1 cellular context compared by ENCODE assay signal in the genomic region with DNA sequence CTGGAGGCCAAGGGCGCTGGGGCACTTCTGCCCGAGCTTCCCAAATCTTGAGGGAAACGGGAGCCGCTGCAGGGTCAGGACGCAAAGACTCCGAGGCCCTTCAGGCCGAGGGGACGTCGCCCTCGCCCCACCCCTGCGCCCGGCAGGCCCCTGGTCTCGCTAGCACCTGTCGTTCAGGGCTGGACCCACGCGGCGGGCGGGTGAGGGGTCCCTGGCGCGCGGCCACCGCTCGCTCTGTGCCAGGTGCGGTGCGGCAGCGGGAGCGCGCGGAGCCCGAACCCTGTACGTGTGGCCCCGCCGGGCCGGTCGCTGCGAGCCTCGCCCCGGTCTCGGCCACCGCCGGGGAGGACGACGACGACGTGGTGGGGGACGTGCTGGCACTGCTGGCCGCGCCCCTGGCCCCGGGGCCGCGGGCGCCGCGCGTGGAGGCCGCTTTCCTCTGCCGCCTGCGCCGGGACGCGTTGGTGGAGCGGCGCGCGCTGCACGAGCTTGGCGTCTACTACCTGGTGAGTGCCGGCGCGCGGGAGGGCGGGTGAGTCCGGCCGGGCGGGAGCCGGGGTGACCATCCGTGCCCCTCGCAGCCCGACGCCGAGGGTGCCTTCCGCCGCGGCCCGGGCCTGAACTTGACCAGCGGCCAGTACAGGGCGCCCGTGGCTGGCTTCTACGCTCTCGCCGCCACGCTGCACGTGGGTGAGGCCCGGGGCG.
TF ChIP-seq lines count a peak whose summit lies in the region.

No MANE protein-coding gene starts in this region.

TF ChIP-seq in IMR-90, 13 proteins besides CTCF, POLR2A, EP300 and RAD21:
- TF ChIP-seq NFE2L2 (IDR thresholded peaks at IDR 0.05; ENCODE audit: low read depth, low read length) (no peak), FOS (IDR thresholded peaks at IDR 0.05; ENCODE audit: low read depth, low read length) (no peak), RFX5 (IDR thresholded peaks at IDR 0.05; ENCODE audit: low read depth, low read length) (no peak), MAZ (IDR thresholded peaks at IDR 0.05; ENCODE audit: borderline replicate concordance, low read depth, low read length) (no peak), RCOR1 (IDR thresholded peaks at IDR 0.05; ENCODE audit: insufficient replicate concordance, low read length) (no peak), CHD1 (IDR thresholded peaks at IDR 0.05; ENCODE audit: low read depth, low read length) (no peak), CEBPB (IDR thresholded peaks at IDR 0.05; ENCODE audit: low read depth, low read length) (no peak), BHLHE40 (IDR thresholded peaks at IDR 0.05; ENCODE audit: low read depth, low read length) (no peak), SMC3 (IDR thresholded peaks at IDR 0.05; ENCODE audit: low read depth, low read length) (no peak), MXI1 (IDR thresholded peaks at IDR 0.05; ENCODE audit: borderline replicate concordance, low read depth, low read length) (no peak), MAFK (IDR thresholded peaks at IDR 0.05; ENCODE audit: low read depth, low read length) (no peak)
- TF ChIP-seq, protein P1, sequence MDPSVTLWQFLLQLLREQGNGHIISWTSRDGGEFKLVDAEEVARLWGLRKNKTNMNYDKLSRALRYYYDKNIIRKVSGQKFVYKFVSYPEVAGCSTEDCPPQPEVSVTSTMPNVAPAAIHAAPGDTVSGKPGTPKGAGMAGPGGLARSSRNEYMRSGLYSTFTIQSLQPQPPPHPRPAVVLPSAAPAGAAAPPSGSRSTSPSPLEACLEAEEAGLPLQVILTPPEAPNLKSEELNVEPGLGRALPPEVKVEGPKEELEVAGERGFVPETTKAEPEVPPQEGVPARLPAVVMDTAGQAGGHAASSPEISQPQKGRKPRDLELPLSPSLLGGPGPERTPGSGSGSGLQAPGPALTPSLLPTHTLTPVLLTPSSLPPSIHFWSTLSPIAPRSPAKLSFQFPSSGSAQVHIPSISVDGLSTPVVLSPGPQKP (IDR thresholded peaks at IDR 0.05; ENCODE audit: borderline replicate concordance, low read depth, low read length): no peak
- TF ChIP-seq, protein P2, sequence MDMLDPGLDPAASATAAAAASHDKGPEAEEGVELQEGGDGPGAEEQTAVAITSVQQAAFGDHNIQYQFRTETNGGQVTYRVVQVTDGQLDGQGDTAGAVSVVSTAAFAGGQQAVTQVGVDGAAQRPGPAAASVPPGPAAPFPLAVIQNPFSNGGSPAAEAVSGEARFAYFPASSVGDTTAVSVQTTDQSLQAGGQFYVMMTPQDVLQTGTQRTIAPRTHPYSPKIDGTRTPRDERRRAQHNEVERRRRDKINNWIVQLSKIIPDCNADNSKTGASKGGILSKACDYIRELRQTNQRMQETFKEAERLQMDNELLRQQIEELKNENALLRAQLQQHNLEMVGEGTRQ (IDR thresholded peaks at IDR 0.05; ENCODE audit: low read depth, low read length): no peak
